8 cellular contexts compared by ENCODE assay signal in the genomic region with DNA sequence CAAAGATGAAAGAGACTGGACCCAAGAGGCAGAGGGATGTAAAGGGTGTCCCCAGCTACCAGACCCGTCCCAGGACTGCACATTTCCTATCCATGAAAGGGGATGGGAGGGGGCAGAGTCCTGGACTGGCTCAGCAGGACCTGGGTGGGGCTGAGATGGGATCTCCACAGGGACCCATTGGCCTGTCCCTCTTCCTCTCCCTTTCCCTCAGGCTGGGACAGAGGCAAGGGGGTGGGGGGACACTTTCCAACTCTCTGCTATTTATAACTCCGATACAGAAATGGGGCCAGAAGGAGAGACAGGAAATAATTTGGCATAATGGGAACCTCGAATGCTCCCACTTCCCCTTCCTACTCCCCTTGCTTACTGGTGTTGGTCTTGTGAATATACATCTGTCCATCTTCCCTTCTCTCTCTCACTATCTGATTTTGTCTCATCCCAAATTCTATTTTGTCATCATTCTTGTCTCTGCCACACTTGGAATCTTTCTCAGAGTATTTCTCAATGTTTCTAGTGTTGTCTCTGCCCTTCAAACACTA. TPM values are rescaled to one million over a fixed set of nuclear protein-coding genes. Genes with fewer than 3 reads are reported as not detected.
A peak's percentile ranks its signal among the peaks of the same experiment; 100 is the strongest.
DNase-seq lines count a peak whose midpoint lies in the region; TF ChIP-seq lines count a peak whose summit lies in the region.

No MANE protein-coding gene starts in this region.

- TF ChIP-seq CTCF in coronary artery (IDR thresholded peaks at IDR 0.05): no peak
- TF ChIP-seq CTCF in vagina (IDR thresholded peaks at IDR 0.05): no peak

- H3K27me3 ChIP-seq in mucosa of stomach (ENCODE audit: control insufficient read depth, insufficient read depth, low read length): peaks cover 33% of the 10 kb centered on the region
- no peaks in the 10 kb centered on the region for H3K27me3 ChIP-seq in vagina

- intact Hi-C loops in activated naive CD4-positive, alpha-beta T cell treated with anti-CD3 and anti-CD28 coated beads for 36 hours (cut with micrococcal nuclease): no loop called here
- intact Hi-C loops in vagina (cut with DNase I): no loop called here

- peaks cover 14% of the 10 kb centered on the region for H3K4me1 Mint-ChIP-seq in activated naive CD4-positive, alpha-beta T cell treated with anti-CD3 and anti-CD28 coated beads for 36 hours (ENCODE audit: low read depth)

- H3K4me1 ChIP-seq in mucosa of stomach (ENCODE audit: control insufficient read depth, insufficient read depth, low read length) (peaks cover 6% of the 10 kb centered on the region), vagina (peaks cover 18% of the 10 kb centered on the region)

- no peak for DNase-seq in activated naive CD4-positive, alpha-beta T cell treated with anti-CD3 and anti-CD28 coated beads for 36 hours
- DNase-seq in activated naive CD4-positive, alpha-beta T cell (lab: John Stamatoyannopoulos, UW): no peak
- no peak for DNase-seq in coronary artery (ENCODE audit: low spot score)
- DNase-seq in vagina (ENCODE audit: extremely low spot score in 2 of 2): no peak
- DNase-seq in retina: no peak
- no peak for DNase-seq in OCI-M1 (lab: John Stamatoyannopoulos, UW)
- no peak for DNase-seq in NCI-H345 treated with DMSO at 0.1 percent for 48 hours (lab: John Stamatoyannopoulos, UW; ENCODE audit: unreplicated experiment)

- CTCF ChIA-PET in activated naive CD4-positive, alpha-beta T cell treated with anti-CD3 and anti-CD28 coated beads for 36 hours (lab: Charles Lee): no interaction called here

- no peaks in the 10 kb centered on the region for H3K36me3 Mint-ChIP-seq in activated naive CD4-positive, alpha-beta T cell treated with anti-CD3 and anti-CD28 coated beads for 36 hours (ENCODE audit: low read depth)

- TF ChIP-seq POLR2A in vagina (IDR thresholded peaks at IDR 0.05): no peak

- no peaks in the 10 kb centered on the region for H3K9me3 Mint-ChIP-seq in activated naive CD4-positive, alpha-beta T cell treated with anti-CD3 and anti-CD28 coated beads for 36 hours

- peak overlapping the region; percentile 80 for H3K4me3 Mint-ChIP-seq in activated naive CD4-positive, alpha-beta T cell treated with anti-CD3 and anti-CD28 coated beads for 36 hours

- peaks cover 25% of the 10 kb centered on the region for H3K27me3 Mint-ChIP-seq in activated naive CD4-positive, alpha-beta T cell treated with anti-CD3 and anti-CD28 coated beads for 36 hours (ENCODE audit: low read depth)

- H3K36me3 ChIP-seq in mucosa of stomach (ENCODE audit: control insufficient read depth, insufficient read depth, low read length) (no peaks in the 10 kb centered on the region), vagina (no peaks in the 10 kb centered on the region)

- peak overlapping the region; percentile 76 to 98 for H3K27ac ChIP-seq in coronary artery
- H3K27ac ChIP-seq in vagina: peak overlapping the region; percentile 69

- H3K4me3 ChIP-seq in coronary artery: peak overlapping the region; percentile 88
- H3K4me3 ChIP-seq in mucosa of stomach (ENCODE audit: low read length): no peak overlapping the region
- peak overlapping the region in 1 of 2 donors; percentile 53 for H3K4me3 ChIP-seq in vagina

- no peaks in the 10 kb centered on the region for H3K9me3 ChIP-seq in mucosa of stomach (ENCODE audit: control insufficient read depth, low read length)
- no peaks in the 10 kb centered on the region for H3K9me3 ChIP-seq in vagina

- no peak overlapping the region for H3K27ac Mint-ChIP-seq in activated naive CD4-positive, alpha-beta T cell treated with anti-CD3 and anti-CD28 coated beads for 36 hours

- H3K9ac ChIP-seq in mucosa of stomach (ENCODE audit: low read length): peak overlapping the region; percentile 43

RNA-seq across cellular contexts. Expression of a gene that starts 1.1 kb away (rescaled TPM):
- total RNA-seq in activated naive CD4-positive, alpha-beta T cell treated with anti-CD3 and anti-CD28 coated beads for 36 hours: 1 to 10 TPM; 3.9 to 4.8 TPM
- total RNA-seq in vagina: 23.6 TPM

RNA-seq across cellular contexts. Expression of a gene that starts 7.1 kb away (rescaled TPM):
- 100 to 1,000 TPM; 118 to 124 TPM for total RNA-seq in activated naive CD4-positive, alpha-beta T cell treated with anti-CD3 and anti-CD28 coated beads for 36 hours
- 173 TPM for total RNA-seq in vagina

RNA-seq across cellular contexts. Expression of a gene that starts 11.4 kb away (rescaled TPM):
- total RNA-seq in activated naive CD4-positive, alpha-beta T cell treated with anti-CD3 and anti-CD28 coated beads for 36 hours: 1 to 10 TPM; 2.1 to 2.6 TPM
- total RNA-seq in vagina: 10.6 TPM

RNA-seq across cellular contexts. Expression of a gene that starts 20.0 kb away (rescaled TPM):
- 10 to 100 TPM; 62.3 to 73.6 TPM for total RNA-seq in activated naive CD4-positive, alpha-beta T cell treated with anti-CD3 and anti-CD28 coated beads for 36 hours
- 568 TPM for total RNA-seq in vagina

RNA-seq across cellular contexts. Expression of a gene that starts 34.2 kb away (rescaled TPM):
- 1 to 10 TPM; 4.2 TPM for total RNA-seq in activated naive CD4-positive, alpha-beta T cell treated with anti-CD3 and anti-CD28 coated beads for 36 hours
- 7.6 TPM for total RNA-seq in vagina
